Comparison of ENCODE assay signal across 8 cellular contexts in the genomic region with DNA sequence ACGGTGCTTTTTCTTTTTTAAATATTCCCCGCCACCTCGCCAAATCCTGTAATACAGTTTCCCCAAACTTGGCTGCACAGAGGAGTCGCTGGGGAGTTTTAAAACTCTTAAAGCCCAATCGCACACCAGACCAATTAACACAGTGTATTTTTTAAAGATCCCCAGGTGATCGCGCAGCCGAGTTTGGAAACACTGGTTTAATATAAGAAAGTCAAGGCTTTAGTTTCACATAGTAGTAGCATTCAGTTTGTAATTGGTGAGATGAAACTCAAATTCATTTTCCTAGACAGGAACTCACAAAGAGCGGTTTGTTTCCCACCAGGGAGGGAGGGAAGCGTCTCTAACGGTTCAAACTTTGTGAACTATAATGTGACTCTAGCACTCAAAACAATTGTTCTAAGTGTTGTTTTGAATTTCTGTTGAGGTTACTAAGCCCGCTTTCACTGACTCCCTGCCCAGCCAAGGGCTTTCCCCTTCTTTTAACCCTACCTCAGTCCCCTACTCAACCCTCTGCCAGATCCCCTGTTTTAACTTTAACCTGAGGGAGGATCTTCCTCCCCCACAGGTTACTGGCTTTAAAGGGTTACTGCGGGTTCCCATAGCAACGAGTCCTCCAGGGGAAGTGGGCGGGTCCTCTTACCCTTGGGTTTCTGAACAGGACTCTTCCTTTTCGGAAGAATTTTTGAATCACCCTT. TPM values are rescaled to one million over a fixed set of nuclear protein-coding genes. Genes with fewer than 3 reads are reported as not detected.
DNase-seq lines count a peak whose midpoint lies in the region; ATAC-seq and TF ChIP-seq lines count a peak whose summit lies in the region.

No MANE protein-coding gene starts in this region.

- TF ChIP-seq CTCF in esophagus muscularis mucosa (IDR thresholded peaks at IDR 0.05), result no peak

- DNase-seq in NCI-H1436 (lab: John Stamatoyannopoulos, UW), result peak; percentile 82
- no peak for DNase-seq in NCI-H1436 treated with DMSO at 0.1 percent for 48 hours (lab: John Stamatoyannopoulos, UW)
- peak; percentile 93 for DNase-seq in NCI-H345 treated with DMSO at 0.1 percent for 48 hours (lab: John Stamatoyannopoulos, UW; ENCODE audit: unreplicated experiment)
- DNase-seq in activated CD4-positive, alpha-beta T cell treated with anti-CD3 and anti-CD28 coated beads, Interleukin-2, amount 50 U/mL, for 48 hours, result peak; percentile 20 to 47
- no peak for DNase-seq in esophagus muscularis mucosa (ENCODE audit: extremely low spot score)
- peak; percentile 80 for DNase-seq in superior temporal gyrus (ENCODE audit: extremely low spot score)

- H3K4me1 ChIP-seq in esophagus muscularis mucosa (peaks cover 16 to 42% (median 29%) of the 10 kb centered on the region in 4 donors), mucosa of rectum (ENCODE audit: control insufficient read depth in 2 of 2, insufficient read depth in 2 of 2, low read length in 2 of 2) (peaks cover 0 to 11% of the 10 kb centered on the region in 2 donors)

- ATAC-seq in HG03097 (IDR thresholded peaks at IDR 0.05; ENCODE audit: low FRiP score, unreplicated experiment), result peak; percentile 67

- no peak for TF ChIP-seq POLR2A in esophagus muscularis mucosa (IDR thresholded peaks at IDR 0.05; ENCODE audit: low read depth)

- peak overlapping the region; percentile 58 to 80 for H3K9ac ChIP-seq in mucosa of rectum (ENCODE audit: low read depth in 1 of 2, low read length in 2 of 2)

- TF ChIP-seq EP300 in esophagus muscularis mucosa (IDR thresholded peaks at IDR 0.05), result no peak

- no peaks in the 10 kb centered on the region for H3K27me3 ChIP-seq in esophagus muscularis mucosa
- H3K27me3 ChIP-seq in mucosa of rectum (ENCODE audit: control insufficient read depth in 2 of 2, insufficient read depth in 2 of 2, low read length in 2 of 2), result no peaks in the 10 kb centered on the region

- H3K9me3 ChIP-seq in esophagus muscularis mucosa (no peaks in the 10 kb centered on the region), mucosa of rectum (ENCODE audit: control insufficient read depth in 2 of 2, low read length in 2 of 2) (no peaks in the 10 kb centered on the region)

- intact Hi-C loops in esophagus muscularis mucosa (cut with DNase I), result no loop called here

- H3K27ac ChIP-seq in esophagus muscularis mucosa (replicated peaks in 1 of 4) (peak overlapping the region; percentile 91 to 94 (median 93)), mucosa of rectum (ENCODE audit: low read depth in 2 of 2, low read length in 2 of 2) (peak overlapping the region; percentile 86 to 87)

- H3K4me3 ChIP-seq in esophagus muscularis mucosa (peak overlapping the region; percentile 86 to 92 (median 90)), mucosa of rectum (ENCODE audit: low read length in 2 of 2) (peak overlapping the region; percentile 71 to 87)

- 1% methylated on average over 16 of the region's 16 CpGs for WGBS in esophagus muscularis mucosa

- no peaks in the 10 kb centered on the region for H3K36me3 ChIP-seq in esophagus muscularis mucosa
- no peaks in the 10 kb centered on the region for H3K36me3 ChIP-seq in mucosa of rectum (ENCODE audit: control insufficient read depth in 2 of 2, insufficient read depth in 2 of 2, low read length in 2 of 2)

RNA-seq across cellular contexts. Expression of gene BTBD3, which starts 25.7 kb away (rescaled TPM):
- total RNA-seq in esophagus muscularis mucosa, result 10 to 100 TPM; 15.4 to 34.5 (median 25.9) TPM

Comparison
In these comparisons a context has a peak if more than half of its experiments do, and no peak if none do; other contexts are left out.
1. DNase-seq: peak in NCI-H1436 (single experiment), NCI-H345 treated with DMSO at 0.1 percent for 48 hours (single experiment), activated CD4-positive, alpha-beta T cell treated with anti-CD3 and anti-CD28 coated beads, Interleukin-2, amount 50 U/mL, for 48 hours (2 of 2) and superior temporal gyrus (single experiment); none in NCI-H1436 treated with DMSO at 0.1 percent for 48 hours (single experiment) and esophagus muscularis mucosa (single experiment).